Comparison of ENCODE assay signal across 17 cellular contexts in genomic region chr10:108567899-108568752, GRCh38.
A peak's percentile ranks its signal among the peaks of the same experiment; 100 is the strongest.
DNase-seq lines count a peak whose midpoint lies in the region; ATAC-seq and TF ChIP-seq lines count a peak whose summit lies in the region.
"Had no signal": no experiment of that assay in that cellular context is flagged by ENCODE, and none has a peak within 500 bp of the region (broad histone marks: within the 10 kb centered on the region; RNA-seq: fewer than 3 reads in every experiment).

No MANE protein-coding gene starts in this region.

- ATAC-seq in GM18909 (IDR thresholded peaks at IDR 0.05; ENCODE audit: poor library complexity, unreplicated experiment) (peak; percentile 65), GM21717 (IDR thresholded peaks at IDR 0.05; ENCODE audit: unreplicated experiment) (peak; percentile 86), HG03159 (IDR thresholded peaks at IDR 0.05; ENCODE audit: unreplicated experiment) (peak; percentile 71), HG03045 (IDR thresholded peaks at IDR 0.05; ENCODE audit: unreplicated experiment) (no peak)
- ATAC-seq: natural killer cell treated with Interleukin-12 subunit alpha and Interleukin-12 subunit beta and Interleukin-15 and Interleukin-18, amount 100 ng/mL, for 72 hours had no signal

- H3K79me2 ChIP-seq in PC-9 (ENCODE audit: low read depth): no peaks in the 10 kb centered on the region

- no peaks in the 10 kb centered on the region for H3K9me3 ChIP-seq in PC-9 (ENCODE audit: insufficient read depth, low read depth)
- H3K9me3 ChIP-seq: testis had no signal

- no peaks in the 10 kb centered on the region for H3K4me1 ChIP-seq in PC-9 (replicated peaks; ENCODE audit: insufficient read depth)
- H3K4me1 ChIP-seq: testis had no signal

- H3K4me3 ChIP-seq in PC-9: no peak overlapping the region
- H3K4me3 ChIP-seq: BLaER1 had no signal

- H3K27me3 ChIP-seq in PC-9 (ENCODE audit: insufficient read depth, low read depth): peaks cover 3% of the 10 kb centered on the region
- H3K27me3 ChIP-seq: BLaER1, testis had no signal

- intact Hi-C loops in PC-9 (cut with micrococcal nuclease; ENCODE audit: unreplicated experiment): no loop called here

- no TSS peak for BruUV-seq in PC-9 (replicated peaks; lab: Mats Ljungman, UMichigan)

- no peak for TF ChIP-seq CTCF in PC-9 (conservative IDR thresholded peaks at IDR 0.05)

- DNase-seq in kidney tubule cell (ENCODE audit: low spot score) (peak; percentile 38), PC-9 (no peak)
- DNase-seq in activated naive CD4-positive, alpha-beta T cell treated with Interleukin-2 at 50 U/mL for 16 hours: no peak
- DNase-seq: activated gamma-delta T cell, aorta, DMS79 treated with DMSO at 0.1 percent for 48 hours, IMR-90, NCI-H1105, NCI-H226, testis had no signal

- H3K9me2 ChIP-seq in PC-9 (ENCODE audit: insufficient read depth): no peaks in the 10 kb centered on the region

- no peak overlapping the region for H2AFZ ChIP-seq in PC-9

- H3K27ac ChIP-seq in PC-9: no peak overlapping the region
- H3K27ac ChIP-seq: BLaER1, testis, VCaP had no signal

- no peaks in the 10 kb centered on the region for H3K36me3 ChIP-seq in PC-9 (ENCODE audit: low read depth)
- H3K36me3 ChIP-seq: BLaER1 had no signal

- H3F3A ChIP-seq in PC-9 (ENCODE audit: insufficient read depth, low read depth): no peaks in the 10 kb centered on the region

- CTCF ChIA-PET in PC-9 (lab: Charles Lee): no interaction called here

- H4K20me1 ChIP-seq in PC-9 (ENCODE audit: insufficient read depth): no peaks in the 10 kb centered on the region
- H4K20me1 ChIP-seq: BLaER1 had no signal

- no peak overlapping the region for H3K4me2 ChIP-seq in PC-9
- H3K4me2 ChIP-seq: BLaER1 had no signal

- POLR2A ChIA-PET in PC-9 (lab: Charles Lee; ENCODE audit: unreplicated experiment): no interaction called here
